ENCODE assay signal across 8 cellular contexts in the genomic region with DNA sequence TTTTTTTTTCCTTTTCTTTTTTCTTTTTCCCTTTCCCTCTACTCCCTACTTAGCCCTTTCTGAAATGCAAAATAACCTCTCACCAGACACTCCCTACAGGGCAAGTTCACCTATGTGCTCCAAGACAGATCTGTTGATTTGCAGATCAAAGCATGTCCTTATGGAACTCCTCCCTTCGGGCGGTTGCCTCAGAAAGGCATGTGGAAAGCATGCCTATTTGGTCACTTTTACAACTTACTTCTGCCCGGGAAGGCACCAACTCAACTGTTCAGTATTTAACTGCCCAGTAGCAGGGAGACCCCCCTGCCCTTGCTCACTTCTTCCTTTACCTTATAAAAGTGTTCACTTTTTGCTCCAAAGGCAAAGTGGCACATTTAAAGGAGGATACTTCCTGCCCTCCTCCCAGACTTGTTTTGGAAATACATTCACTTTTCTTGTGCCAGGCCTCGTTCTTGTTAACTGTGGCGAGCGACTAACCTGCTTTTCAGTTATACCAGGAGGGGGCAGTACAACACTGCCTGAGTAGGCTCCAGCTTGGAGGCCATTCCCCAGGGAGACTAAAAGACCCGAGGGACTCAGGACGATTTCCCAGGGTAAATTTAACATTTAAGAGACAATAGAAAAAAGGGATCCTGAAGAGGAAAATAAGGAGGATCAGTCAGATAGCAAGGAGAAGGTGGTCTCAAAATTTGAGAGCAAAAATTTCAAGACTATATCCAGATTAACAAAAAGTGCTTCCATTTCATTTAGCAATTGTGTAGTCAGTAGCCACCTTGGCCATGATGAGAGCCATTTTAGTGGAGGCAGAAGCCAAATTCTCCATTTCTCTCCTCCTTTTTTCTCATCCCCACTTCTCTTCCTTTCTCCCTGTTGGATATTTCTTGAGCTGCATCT. TPM values are rescaled to one million over a fixed set of nuclear protein-coding genes. Genes with fewer than 3 reads are reported as not detected.
DNase-seq lines count a peak whose midpoint lies in the region; ATAC-seq and TF ChIP-seq lines count a peak whose summit lies in the region.

No MANE protein-coding gene starts in this region.

- H3K4me3 Mint-ChIP-seq in GM23338 = no peak overlapping the region

- H3K9me3 ChIP-seq in SJCRH30 (replicated peaks) (no peaks in the 10 kb centered on the region), prostate gland (no peaks in the 10 kb centered on the region)

- H3K4me1 Mint-ChIP-seq in GM23338 = peaks cover 11% of the 10 kb centered on the region; the same call in 2 of the 3 replicates

- intact Hi-C loops in left cardiac atrium (cut with DNase I) (loop anchor here in 1 of 2 donors (5.0 kb wide), 2 partner anchors 106 to 226 kb away; partner anchors contain the start of gene ITLN2), prostate gland (cut with DNase I) (loop anchor here (10.0 kb wide), 1 partner anchor 268 kb away; no protein-coding TSS in a partner anchor)

- no peaks in the 10 kb centered on the region for H3K9me2 ChIP-seq in GM23338 (ENCODE audit: insufficient read depth)

- 0 out of 3 replicates have a peak, but pooled peaks cover 2% of the 10 kb centered on the region for H3K36me3 Mint-ChIP-seq in GM23338 (ENCODE audit: low read depth)

- no peaks in the 10 kb centered on the region for H3K27me3 Mint-ChIP-seq in GM23338 (ENCODE audit: insufficient read depth, low read depth, poor library complexity)

- no peaks in the 10 kb centered on the region for H3F3A ChIP-seq in GM23338 (replicated peaks; ENCODE audit: low read depth)

- peak overlapping the region; percentile 66 for H2AFZ ChIP-seq in GM23338

- no peaks in the 10 kb centered on the region for H3K79me2 ChIP-seq in GM23338 (replicated peaks; ENCODE audit: insufficient read depth)

- H3K4me3 ChIP-seq in GM23338 (no peak overlapping the region), SJCRH30 (no peak overlapping the region), prostate gland (no peak overlapping the region)

- H3K36me3 ChIP-seq in GM23338 (ENCODE audit: insufficient read depth) (no peaks in the 10 kb centered on the region), SJCRH30 (no peaks in the 10 kb centered on the region), prostate gland (no peaks in the 10 kb centered on the region)

- H3K9me3 Mint-ChIP-seq in GM23338 = peaks cover 2% of the 10 kb centered on the region; the same call in 1 of the 3 replicates

- H3K4me1 ChIP-seq in GM23338 (ENCODE audit: insufficient read depth) (peaks cover 24% of the 10 kb centered on the region), SJCRH30 (no peaks in the 10 kb centered on the region), prostate gland (replicated peaks) (no peaks in the 10 kb centered on the region)

- H3K27ac Mint-ChIP-seq in GM23338 = no peak overlapping the region

- peak overlapping the region; percentile 2 for H3K4me2 ChIP-seq in GM23338

- TF ChIP-seq CTCF in GM23338 (conservative IDR thresholded peaks at IDR 0.05; ENCODE audit: low read depth in 2 of 2) (peak; percentile 95 to 99), prostate gland (IDR thresholded peaks at IDR 0.05) (peak; percentile 43 to 85 (median 78))

- peak; percentile 94 for DNase-seq in ELF-1 (ENCODE audit: low read depth, low spot score)
- DNase-seq in GM23338 (ENCODE audit: low spot score) = peak; percentile 94
- DNase-seq in M059J (ENCODE audit: low read depth) = peak; percentile 75
- DNase-seq in SJCRH30 = peak; percentile 63 to 84
- DNase-seq in amniotic stem cell (lab: John Stamatoyannopoulos, UW) = peak; percentile 8
- peak; percentile 49 for DNase-seq in left cardiac atrium
- peak; percentile 68 for DNase-seq in prostate gland (ENCODE audit: low spot score)
- no peak for DNase-seq in NCI-H128 (lab: John Stamatoyannopoulos, UW; ENCODE audit: unreplicated experiment)

- 8% methylated on average over 8 of the region's 8 CpGs for WGBS in prostate gland

- H4K20me1 ChIP-seq in GM23338 (replicated peaks; ENCODE audit: insufficient read depth) = no peaks in the 10 kb centered on the region

- peak overlapping the region; percentile 13; the same call in 1 of the 2 replicates for H3K27ac ChIP-seq in GM23338 (ENCODE audit: low read depth)
- no peak overlapping the region for H3K27ac ChIP-seq in SJCRH30
- H3K27ac ChIP-seq in prostate gland = peak overlapping the region in 1 of 2 donors; percentile 45

- peak; percentile 96 for ATAC-seq in GM23338
- ATAC-seq in left cardiac atrium = peak; percentile 83 to 93

- no peaks in the 10 kb centered on the region for H3K27me3 ChIP-seq in GM23338 (ENCODE audit: insufficient read depth)
- H3K27me3 ChIP-seq in SJCRH30 = no peaks in the 10 kb centered on the region
- no peaks in the 10 kb centered on the region for H3K27me3 ChIP-seq in prostate gland (replicated peaks; ENCODE audit: insufficient read depth)

- no peak for TF ChIP-seq POLR2A in prostate gland (IDR thresholded peaks at IDR 0.05)

TF ChIP-seq in GM23338, 12 proteins besides CTCF, POLR2A, EP300 and RAD21 (continues in another document):
- TF ChIP-seq EZH2phosphoT487 (IDR thresholded peaks at IDR 0.05; ENCODE audit: unreplicated experiment) = no peak
- no peak for TF ChIP-seq ETS1 (IDR thresholded peaks at IDR 0.05)
- no peak for TF ChIP-seq CREB1 (CRISPR knock-in tag; IDR thresholded peaks at IDR 0.05; ENCODE audit: low read depth)
- no peak for TF ChIP-seq NANOG (IDR thresholded peaks at IDR 0.05; ENCODE audit: borderline replicate concordance)
- no peak for TF ChIP-seq JUNB (IDR thresholded peaks at IDR 0.05; ENCODE audit: unreplicated experiment)
- TF ChIP-seq, protein P1, sequence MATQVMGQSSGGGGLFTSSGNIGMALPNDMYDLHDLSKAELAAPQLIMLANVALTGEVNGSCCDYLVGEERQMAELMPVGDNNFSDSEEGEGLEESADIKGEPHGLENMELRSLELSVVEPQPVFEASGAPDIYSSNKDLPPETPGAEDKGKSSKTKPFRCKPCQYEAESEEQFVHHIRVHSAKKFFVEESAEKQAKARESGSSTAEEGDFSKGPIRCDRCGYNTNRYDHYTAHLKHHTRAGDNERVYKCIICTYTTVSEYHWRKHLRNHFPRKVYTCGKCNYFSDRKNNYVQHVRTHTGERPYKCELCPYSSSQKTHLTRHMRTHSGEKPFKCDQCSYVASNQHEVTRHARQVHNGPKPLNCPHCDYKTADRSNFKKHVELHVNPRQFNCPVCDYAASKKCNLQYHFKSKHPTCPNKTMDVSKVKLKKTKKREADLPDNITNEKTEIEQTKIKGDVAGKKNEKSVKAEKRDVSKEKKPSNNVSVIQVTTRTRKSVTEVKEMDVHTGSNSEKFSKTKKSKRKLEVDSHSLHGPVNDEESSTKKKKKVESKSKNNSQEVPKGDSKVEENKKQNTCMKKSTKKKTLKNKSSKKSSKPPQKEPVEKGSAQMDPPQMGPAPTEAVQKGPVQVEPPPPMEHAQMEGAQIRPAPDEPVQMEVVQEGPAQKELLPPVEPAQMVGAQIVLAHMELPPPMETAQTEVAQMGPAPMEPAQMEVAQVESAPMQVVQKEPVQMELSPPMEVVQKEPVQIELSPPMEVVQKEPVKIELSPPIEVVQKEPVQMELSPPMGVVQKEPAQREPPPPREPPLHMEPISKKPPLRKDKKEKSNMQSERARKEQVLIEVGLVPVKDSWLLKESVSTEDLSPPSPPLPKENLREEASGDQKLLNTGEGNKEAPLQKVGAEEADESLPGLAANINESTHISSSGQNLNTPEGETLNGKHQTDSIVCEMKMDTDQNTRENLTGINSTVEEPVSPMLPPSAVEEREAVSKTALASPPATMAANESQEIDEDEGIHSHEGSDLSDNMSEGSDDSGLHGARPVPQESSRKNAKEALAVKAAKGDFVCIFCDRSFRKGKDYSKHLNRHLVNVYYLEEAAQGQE (IDR thresholded peaks at IDR 0.05; ENCODE audit: unreplicated experiment) = no peak
- TF ChIP-seq ZNF114 (CRISPR knock-in tag; IDR thresholded peaks at IDR 0.05) = no peak
- no peak for TF ChIP-seq ZNF331 (CRISPR knock-in tag; IDR thresholded peaks at IDR 0.05; ENCODE audit: low read depth)
- no peak for TF ChIP-seq EZH2 (IDR thresholded peaks at IDR 0.05; ENCODE audit: low read depth, unreplicated experiment)

RNA-seq across cellular contexts. Expression of gene SLAMF7, which starts 12.3 kb away (rescaled TPM):
- total RNA-seq in GM23338 (2014; rRNA removed; shearing (Covaris generic)) = not detected in 2 replicates
- polyA plus RNA-seq in GM23338 (2016; fragmentation: Nextera tagmentation; extraction: Ambion mirVana) = 0.11 and 0.14 TPM in 2 replicates
- 3.9 and 7.8 TPM in 2 replicates for total RNA-seq in M059J (2014; rRNA removed; shearing (Covaris generic))
- not detected in 2 replicates for total RNA-seq in SJCRH30 (2014; rRNA removed; shearing (Covaris generic))
- total RNA-seq in left cardiac atrium = 1 to 10 TPM in 1 of 2 donors, under 1 TPM in 1; 0.68 to 1.9 TPM
- under 1 TPM; 0.14 to 0.51 TPM for total RNA-seq in prostate gland

RNA-seq across cellular contexts. Expression of gene CD48, which starts 15.1 kb away (rescaled TPM):
- total RNA-seq in GM23338 (2014; rRNA removed; shearing (Covaris generic)) = 0.45 TPM in 1 of 2 replicates, not detected in the other
- 0.34 and 0.43 TPM in 2 replicates for polyA plus RNA-seq in GM23338 (2016; fragmentation: Nextera tagmentation; extraction: Ambion mirVana)
- total RNA-seq in M059J (2014; rRNA removed; shearing (Covaris generic)) = 0.05 TPM in 1 of 2 replicates, not detected in the other
- total RNA-seq in SJCRH30 (2014; rRNA removed; shearing (Covaris generic)) = not detected in 2 replicates
- total RNA-seq in left cardiac atrium = 1 to 10 TPM; 1.9 to 5.5 TPM
- 1 to 10 TPM; 3.0 to 4.7 TPM for total RNA-seq in prostate gland
